Comparison of ENCODE assay signal across 1 cellular context in genomic region chr2:200888719-200889625, GRCh38.
A peak's percentile ranks its signal among the peaks of the same experiment; 100 is the strongest.
TF ChIP-seq lines count a peak whose summit lies in the region.

A gene with protein sequence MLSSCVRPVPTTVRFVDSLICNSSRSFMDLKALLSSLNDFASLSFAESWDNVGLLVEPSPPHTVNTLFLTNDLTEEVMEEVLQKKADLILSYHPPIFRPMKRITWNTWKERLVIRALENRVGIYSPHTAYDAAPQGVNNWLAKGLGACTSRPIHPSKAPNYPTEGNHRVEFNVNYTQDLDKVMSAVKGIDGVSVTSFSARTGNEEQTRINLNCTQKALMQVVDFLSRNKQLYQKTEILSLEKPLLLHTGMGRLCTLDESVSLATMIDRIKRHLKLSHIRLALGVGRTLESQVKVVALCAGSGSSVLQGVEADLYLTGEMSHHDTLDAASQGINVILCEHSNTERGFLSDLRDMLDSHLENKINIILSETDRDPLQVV (plus strand): TSS chr2:200889371. CDS start chr2:200891944, 2,573 bp downstream.
PPIL3 (minus strand) TSS chr2:200889077; CDS start chr2:200887615, 1,462 bp downstream.

TF ChIP-seq in K562, 482 proteins besides CTCF, POLR2A, EP300 and RAD21 (continued from another document and continues in another):
- TF ChIP-seq SIX5 (IDR thresholded peaks at IDR 0.05; ENCODE audit: borderline replicate concordance in 1 of 2, insufficient read depth in 1 of 2, low read depth in 1 of 2, low read length in 2 of 2), result peak in 1 of 2 experiments; percentile 37; a peak in 1 of 4 replicates
- no peak for TF ChIP-seq PHB (CRISPR knock-in tag; IDR thresholded peaks at IDR 0.05)
- TF ChIP-seq CHAMP1 (IDR thresholded peaks at IDR 0.05), result peak; percentile 60; the same call in 1 of the 2 replicates
- TF ChIP-seq THRAP3 (IDR thresholded peaks at IDR 0.05; ENCODE audit: borderline replicate concordance), result no peak
- TF ChIP-seq ESRRA (IDR thresholded peaks at IDR 0.05; ENCODE audit: borderline replicate concordance, low read depth), result peak; percentile 93
- peak; percentile 68 to 83 for TF ChIP-seq MNT (conservative IDR thresholded peaks at IDR 0.05)
- TF ChIP-seq ZNF175 (CRISPR knock-in tag; IDR thresholded peaks at IDR 0.05; ENCODE audit: low read depth), result peak; percentile 69
- peak; percentile 83 for TF ChIP-seq GTF2F1 (IDR thresholded peaks at IDR 0.05; ENCODE audit: low read depth, low read length)
- TF ChIP-seq, protein P1, sequence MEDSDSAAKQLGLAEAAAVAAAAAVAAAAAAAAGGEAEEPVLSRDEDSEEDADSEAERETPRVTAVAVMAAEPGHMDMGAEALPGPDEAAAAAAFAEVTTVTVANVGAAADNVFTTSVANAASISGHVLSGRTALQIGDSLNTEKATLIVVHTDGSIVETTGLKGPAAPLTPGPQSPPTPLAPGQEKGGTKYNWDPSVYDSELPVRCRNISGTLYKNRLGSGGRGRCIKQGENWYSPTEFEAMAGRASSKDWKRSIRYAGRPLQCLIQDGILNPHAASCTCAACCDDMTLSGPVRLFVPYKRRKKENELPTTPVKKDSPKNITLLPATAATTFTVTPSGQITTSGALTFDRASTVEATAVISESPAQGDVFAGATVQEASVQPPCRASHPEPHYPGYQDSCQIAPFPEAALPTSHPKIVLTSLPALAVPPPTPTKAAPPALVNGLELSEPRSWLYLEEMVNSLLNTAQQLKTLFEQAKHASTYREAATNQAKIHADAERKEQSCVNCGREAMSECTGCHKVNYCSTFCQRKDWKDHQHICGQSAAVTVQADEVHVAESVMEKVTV (CRISPR knock-in tag; IDR thresholded peaks at IDR 0.05), result no peak
- TF ChIP-seq, protein P2, sequence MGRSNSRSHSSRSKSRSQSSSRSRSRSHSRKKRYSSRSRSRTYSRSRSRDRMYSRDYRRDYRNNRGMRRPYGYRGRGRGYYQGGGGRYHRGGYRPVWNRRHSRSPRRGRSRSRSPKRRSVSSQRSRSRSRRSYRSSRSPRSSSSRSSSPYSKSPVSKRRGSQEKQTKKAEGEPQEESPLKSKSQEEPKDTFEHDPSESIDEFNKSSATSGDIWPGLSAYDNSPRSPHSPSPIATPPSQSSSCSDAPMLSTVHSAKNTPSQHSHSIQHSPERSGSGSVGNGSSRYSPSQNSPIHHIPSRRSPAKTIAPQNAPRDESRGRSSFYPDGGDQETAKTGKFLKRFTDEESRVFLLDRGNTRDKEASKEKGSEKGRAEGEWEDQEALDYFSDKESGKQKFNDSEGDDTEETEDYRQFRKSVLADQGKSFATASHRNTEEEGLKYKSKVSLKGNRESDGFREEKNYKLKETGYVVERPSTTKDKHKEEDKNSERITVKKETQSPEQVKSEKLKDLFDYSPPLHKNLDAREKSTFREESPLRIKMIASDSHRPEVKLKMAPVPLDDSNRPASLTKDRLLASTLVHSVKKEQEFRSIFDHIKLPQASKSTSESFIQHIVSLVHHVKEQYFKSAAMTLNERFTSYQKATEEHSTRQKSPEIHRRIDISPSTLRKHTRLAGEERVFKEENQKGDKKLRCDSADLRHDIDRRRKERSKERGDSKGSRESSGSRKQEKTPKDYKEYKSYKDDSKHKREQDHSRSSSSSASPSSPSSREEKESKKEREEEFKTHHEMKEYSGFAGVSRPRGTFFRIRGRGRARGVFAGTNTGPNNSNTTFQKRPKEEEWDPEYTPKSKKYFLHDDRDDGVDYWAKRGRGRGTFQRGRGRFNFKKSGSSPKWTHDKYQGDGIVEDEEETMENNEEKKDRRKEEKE (IDR thresholded peaks at IDR 0.05; ENCODE audit: borderline replicate concordance in 1 of 2, control insufficient read depth in 1 of 2, low read depth in 2 of 2, low read length in 1 of 2), result peak in 1 of 2 experiments; percentile 85; a peak in 2 of 4 replicates
- no peak for TF ChIP-seq ZNF274 (IDR thresholded peaks at IDR 0.05; ENCODE audit: borderline replicate concordance, low read depth, low read length)
- peak; percentile 82 for TF ChIP-seq HCFC1 (IDR thresholded peaks at IDR 0.05; ENCODE audit: low read depth, low read length)
- TF ChIP-seq SMAD1 (IDR thresholded peaks at IDR 0.05; ENCODE audit: low read depth, low read length, partially characterized antibody), result peak; percentile 65
- peak; percentile 81 for TF ChIP-seq MYC (IDR thresholded peaks at IDR 0.05; ENCODE audit: low read depth, low read length)
- peak; percentile 37; the same call in 1 of the 2 replicates for TF ChIP-seq MYC (CRISPR knock-in tag; IDR thresholded peaks at IDR 0.05; ENCODE audit: borderline replicate concordance, low read depth)
- TF ChIP-seq ZNF561 (CRISPR knock-in tag; conservative IDR thresholded peaks at IDR 0.05), result no peak
- no peak for TF ChIP-seq ZNF785 (CRISPR knock-in tag; IDR thresholded peaks at IDR 0.05)
- TF ChIP-seq TRIM24 (IDR thresholded peaks at IDR 0.05), result peak in 1 of 2 experiments; percentile 97; a peak in 2 of 4 replicates
- TF ChIP-seq NBN (IDR thresholded peaks at IDR 0.05; ENCODE audit: low read depth), result peak; percentile 85
- peak; percentile 55; the same call in 1 of the 2 replicates for TF ChIP-seq ARID4B (CRISPR knock-in tag; IDR thresholded peaks at IDR 0.05)
- 0 out of 2 replicates have a peak, but pooled peaks have one; percentile 18 for TF ChIP-seq STAT6 (CRISPR knock-in tag; IDR thresholded peaks at IDR 0.05)
- TF ChIP-seq EP400 (IDR thresholded peaks at IDR 0.05), result peak; percentile 92
